Comparison of ENCODE assay signal across 8 cellular contexts in the genomic region with DNA sequence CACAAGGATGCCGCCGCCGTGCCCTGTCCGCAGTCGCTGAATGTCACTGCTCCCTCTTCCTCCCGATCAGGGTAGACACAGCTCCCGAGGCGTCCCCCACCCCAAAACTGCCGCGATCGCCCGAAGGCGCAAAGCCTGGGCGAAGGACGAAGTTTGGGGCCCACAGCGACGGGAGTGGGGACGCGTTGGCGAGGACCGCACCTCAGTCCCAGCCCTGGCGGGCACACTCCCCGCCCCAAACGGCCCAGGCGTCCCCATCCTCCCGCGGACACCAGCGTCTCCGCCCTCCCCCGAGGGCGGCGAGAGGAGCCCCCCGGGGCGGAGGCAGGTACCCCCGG. TPM values are rescaled to one million over a fixed set of nuclear protein-coding genes. Genes with fewer than 3 reads are reported as not detected.
DNase-seq lines count a peak whose midpoint lies in the region; ATAC-seq, FAIRE-seq and TF ChIP-seq lines count a peak whose summit lies in the region.

No MANE protein-coding gene starts in this region.

- FAIRE-seq in frontal cortex (lab: Jason Lieb, UNC): no peak

- DNase-seq in AG09309 (ENCODE audit: low read depth) (no peak), T-helper 9 cell (no peak), frontal cortex (ENCODE audit: low spot score in 2 of 2) (no peak)
- peak; percentile 64 for DNase-seq in activated CD4-positive, alpha-beta T cell treated with anti-CD3 and anti-CD28 coated beads for 36 hours
- peak in 1 of 3 experiments; percentile 34 for DNase-seq in effector memory CD8-positive, alpha-beta T cell
- peak; percentile 60 for DNase-seq in stimulated activated naive CD8-positive, alpha-beta T cell treated with anti-CD3 and anti-CD28 coated beads, Interleukin-15, Interleukin-2, amounts not matched to agents 100 U/mL and 50 U/mL, for 24 hours

- intact Hi-C loops in activated CD4-positive, alpha-beta T cell treated with anti-CD3 and anti-CD28 coated beads for 36 hours (cut with DNase I, micrococcal nuclease): loop anchor here (2.0 to 10.0 kb wide), 5 partner anchors 150 to 1198 kb away; partner anchors contain the start of genes ADK (in 1 of the 2) and AP3M1 (in 1 of the 2)

- H3K9me3 Mint-ChIP-seq in activated CD4-positive, alpha-beta T cell treated with anti-CD3 and anti-CD28 coated beads for 36 hours (ENCODE audit: low read depth): no peaks in the 10 kb centered on the region
- no peaks in the 10 kb centered on the region for H3K9me3 Mint-ChIP-seq in effector memory CD8-positive, alpha-beta T cell

- no peak overlapping the region for H3K9ac ChIP-seq in muscle layer of colon (ENCODE audit: low read length)

- H3K27me3 ChIP-seq in muscle layer of colon (ENCODE audit: control insufficient read depth in 1 of 2, insufficient read depth in 2 of 2, low read length in 2 of 2): no peaks in the 10 kb centered on the region

- H3K27me3 Mint-ChIP-seq in activated CD4-positive, alpha-beta T cell treated with anti-CD3 and anti-CD28 coated beads for 36 hours: no peaks in the 10 kb centered on the region
- no peaks in the 10 kb centered on the region for H3K27me3 Mint-ChIP-seq in effector memory CD8-positive, alpha-beta T cell

- H3K36me3 Mint-ChIP-seq in activated CD4-positive, alpha-beta T cell treated with anti-CD3 and anti-CD28 coated beads for 36 hours (ENCODE audit: low read depth): peaks cover 3% of the 10 kb centered on the region
- peaks cover 26% of the 10 kb centered on the region for H3K36me3 Mint-ChIP-seq in effector memory CD8-positive, alpha-beta T cell (ENCODE audit: insufficient read depth)

- TF ChIP-seq CTCF in AG09309 (IDR thresholded peaks at IDR 0.05; ENCODE audit: control insufficient read depth, insufficient read depth, low read depth, low read length, missing control alignments) (no peak), HEK293 (tag by site-specific recombination; IDR thresholded peaks at IDR 0.05) (no peak; the same call in 1 of the 2 replicates)

- H3K27ac ChIP-seq in HEK293 (ENCODE audit: extremely low read depth, low read depth, low read length) (peak overlapping the region; percentile 99), muscle layer of colon (ENCODE audit: low read depth, low read length) (peak overlapping the region; percentile 94)

- POLR2A ChIA-PET in HEK293 (lab: Yijun Ruan, JAX): interaction anchor here (0.6 kb wide), 1 partner anchor 140 kb away, joined by 4 read pairs; no protein-coding TSS in a partner anchor
- POLR2A ChIA-PET in activated CD4-positive, alpha-beta T cell treated with anti-CD3 and anti-CD28 coated beads for 36 hours (lab: Charles Lee): interaction anchor here (0.6 kb wide), 1 partner anchor 194 kb away, joined by 7 read pairs; no protein-coding TSS in a partner anchor

- H3K4me3 Mint-ChIP-seq in activated CD4-positive, alpha-beta T cell treated with anti-CD3 and anti-CD28 coated beads for 36 hours: peak overlapping the region; percentile 88
- H3K4me3 Mint-ChIP-seq in effector memory CD8-positive, alpha-beta T cell: peak overlapping the region; percentile 84 to 92

- no peak for ATAC-seq in activated CD4-positive, alpha-beta T cell treated with anti-CD3 and anti-CD28 coated beads for 36 hours
- ATAC-seq in effector memory CD8-positive, alpha-beta T cell (replicated peaks): no peak
- ATAC-seq in stimulated activated naive CD8-positive, alpha-beta T cell treated with anti-CD3 and anti-CD28 coated beads, Interleukin-15, Interleukin-2, amounts not matched to agents 100 U/mL and 50 U/mL, for 24 hours: no peak

- CTCF ChIA-PET in HEK293 (lab: Yijun Ruan, JAX): no interaction called here
- CTCF ChIA-PET in activated CD4-positive, alpha-beta T cell treated with anti-CD3 and anti-CD28 coated beads for 36 hours (lab: Charles Lee): interaction anchor here (0.5 kb wide), 1 partner anchor 519 kb away, joined by 3 read pairs; no protein-coding TSS in a partner anchor

- H3K4me1 Mint-ChIP-seq in activated CD4-positive, alpha-beta T cell treated with anti-CD3 and anti-CD28 coated beads for 36 hours: peaks cover 59% of the 10 kb centered on the region
- H3K4me1 Mint-ChIP-seq in effector memory CD8-positive, alpha-beta T cell (ENCODE audit: low read depth in 2 of 2): peaks cover 30 to 32% of the 10 kb centered on the region in 2 donors

- peaks cover 29% of the 10 kb centered on the region for H3K4me1 ChIP-seq in HEK293 (ENCODE audit: control insufficient read depth, insufficient read depth, low read length)
- H3K4me1 ChIP-seq in muscle layer of colon (ENCODE audit: insufficient read depth, low read length): peaks cover 40% of the 10 kb centered on the region

- H3K4me3 ChIP-seq in AG09309 (ENCODE audit: control insufficient read depth, low read depth, low read length) (peak overlapping the region; percentile 51), HEK293 (ENCODE audit: low read depth, low read length) (peak overlapping the region; percentile 71), muscle layer of colon (ENCODE audit: low read depth in 1 of 2, low read length in 2 of 2) (peak overlapping the region; percentile 40 to 77)

- peak overlapping the region; percentile 91 for H3K27ac Mint-ChIP-seq in activated CD4-positive, alpha-beta T cell treated with anti-CD3 and anti-CD28 coated beads for 36 hours
- peak overlapping the region in 1 of 2 donors; percentile 88 for H3K27ac Mint-ChIP-seq in effector memory CD8-positive, alpha-beta T cell

- H3K9me3 ChIP-seq in HEK293 (ENCODE audit: control insufficient read depth, insufficient read depth, low read depth, low read length) (no peaks in the 10 kb centered on the region), muscle layer of colon (ENCODE audit: low read length) (no peaks in the 10 kb centered on the region)

- H3K36me3 ChIP-seq in HEK293 (ENCODE audit: control insufficient read depth in 2 of 2, insufficient read depth in 1 of 2, low read length in 2 of 2) (peaks cover 0 to under 1% of the 10 kb centered on the region in 2 experiments; a peak in 1 of 3 replicates), muscle layer of colon (ENCODE audit: insufficient read depth, low read length) (no peaks in the 10 kb centered on the region)

TF ChIP-seq in HEK293, 187 proteins besides CTCF, POLR2A, EP300 and RAD21 (continues in another document):
- 0 out of 2 replicates have a peak, but pooled peaks have one; percentile 0 for TF ChIP-seq ZNF394 (tag by site-specific recombination; IDR thresholded peaks at IDR 0.05; ENCODE audit: borderline replicate concordance)
- TF ChIP-seq ZSCAN4 (tag by site-specific recombination; IDR thresholded peaks at IDR 0.05): no peak
- TF ChIP-seq ZNF843 (tag by site-specific recombination; IDR thresholded peaks at IDR 0.05): 0 out of 2 replicates have a peak, but pooled peaks have one; percentile 29
- peak; percentile 63 for TF ChIP-seq GLIS1 (tag by site-specific recombination; IDR thresholded peaks at IDR 0.05)
- TF ChIP-seq, protein P1, sequence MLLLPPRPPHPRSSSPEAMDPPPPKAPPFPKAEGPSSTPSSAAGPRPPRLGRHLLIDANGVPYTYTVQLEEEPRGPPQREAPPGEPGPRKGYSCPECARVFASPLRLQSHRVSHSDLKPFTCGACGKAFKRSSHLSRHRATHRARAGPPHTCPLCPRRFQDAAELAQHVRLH (tag by site-specific recombination; IDR thresholded peaks at IDR 0.05): no peak
- peak; percentile 92 for TF ChIP-seq KLF1 (tag by site-specific recombination; IDR thresholded peaks at IDR 0.05)
- TF ChIP-seq, protein P2, sequence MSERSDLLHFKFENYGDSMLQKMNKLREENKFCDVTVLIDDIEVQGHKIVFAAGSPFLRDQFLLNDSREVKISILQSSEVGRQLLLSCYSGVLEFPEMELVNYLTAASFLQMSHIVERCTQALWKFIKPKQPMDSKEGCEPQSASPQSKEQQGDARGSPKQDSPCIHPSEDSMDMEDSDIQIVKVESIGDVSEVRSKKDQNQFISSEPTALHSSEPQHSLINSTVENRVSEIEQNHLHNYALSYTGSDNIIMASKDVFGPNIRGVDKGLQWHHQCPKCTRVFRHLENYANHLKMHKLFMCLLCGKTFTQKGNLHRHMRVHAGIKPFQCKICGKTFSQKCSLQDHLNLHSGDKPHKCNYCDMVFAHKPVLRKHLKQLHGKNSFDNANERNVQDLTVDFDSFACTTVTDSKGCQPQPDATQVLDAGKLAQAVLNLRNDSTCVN (tag by site-specific recombination; optimal IDR thresholded peaks at IDR 0.05): peak; percentile 47
- TF ChIP-seq REPIN1 (tag by site-specific recombination; IDR thresholded peaks at IDR 0.05; ENCODE audit: low read depth): no peak
- peak; percentile 51 for TF ChIP-seq SP3 (tag by site-specific recombination; IDR thresholded peaks at IDR 0.05)
- TF ChIP-seq ZNF677 (tag by site-specific recombination; IDR thresholded peaks at IDR 0.05): no peak
- TF ChIP-seq, protein P3, sequence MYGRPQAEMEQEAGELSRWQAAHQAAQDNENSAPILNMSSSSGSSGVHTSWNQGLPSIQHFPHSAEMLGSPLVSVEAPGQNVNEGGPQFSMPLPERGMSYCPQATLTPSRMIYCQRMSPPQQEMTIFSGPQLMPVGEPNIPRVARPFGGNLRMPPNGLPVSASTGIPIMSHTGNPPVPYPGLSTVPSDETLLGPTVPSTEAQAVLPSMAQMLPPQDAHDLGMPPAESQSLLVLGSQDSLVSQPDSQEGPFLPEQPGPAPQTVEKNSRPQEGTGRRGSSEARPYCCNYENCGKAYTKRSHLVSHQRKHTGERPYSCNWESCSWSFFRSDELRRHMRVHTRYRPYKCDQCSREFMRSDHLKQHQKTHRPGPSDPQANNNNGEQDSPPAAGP (tag by site-specific recombination; IDR thresholded peaks at IDR 0.05): peak; percentile 75
- TF ChIP-seq ZNF223 (tag by site-specific recombination; IDR thresholded peaks at IDR 0.05): no peak
- no peak for TF ChIP-seq ZNF624 (tag by site-specific recombination; IDR thresholded peaks at IDR 0.05)
- TF ChIP-seq ZNF530 (tag by site-specific recombination; IDR thresholded peaks at IDR 0.05; ENCODE audit: low read depth): no peak
- 0 out of 2 replicates have a peak, but pooled peaks have one; percentile 92 for TF ChIP-seq ZBTB7A (tag by site-specific recombination; IDR thresholded peaks at IDR 0.05; ENCODE audit: low read depth)
- no peak for TF ChIP-seq SCRT1 (tag by site-specific recombination; IDR thresholded peaks at IDR 0.05; ENCODE audit: borderline replicate concordance)
- peak; percentile 94 for TF ChIP-seq ZBTB8A (tag by site-specific recombination; IDR thresholded peaks at IDR 0.05)
- TF ChIP-seq MEIS1 (CRISPR knock-in tag; IDR thresholded peaks at IDR 0.05; ENCODE audit: borderline replicate concordance): no peak

RNA-seq across cellular contexts. Expression of gene KAT6B, which starts 1.4 kb away (rescaled TPM):
- total RNA-seq in activated CD4-positive, alpha-beta T cell treated with anti-CD3 and anti-CD28 coated beads for 36 hours: 10 to 100 TPM; 20.0 to 20.9 TPM
- total RNA-seq in frontal cortex: 189 TPM

Comparison
In these comparisons a context has a peak if more than half of its experiments do, and no peak if none do; other contexts are left out.
1. DNase-seq: peak in activated CD4-positive, alpha-beta T cell treated with anti-CD3 and anti-CD28 coated beads for 36 hours (single experiment) and stimulated activated naive CD8-positive, alpha-beta T cell treated with anti-CD3 and anti-CD28 coated beads, Interleukin-15, Interleukin-2, amounts not matched to agents 100 U/mL and 50 U/mL, for 24 hours (single experiment); none in AG09309 (single experiment), T-helper 9 cell (single experiment) and frontal cortex (0 of 2).
2. Peak in every context shown above with its lines, with median percentiles within 50 percentile points of each other: H3K4me3 ChIP-seq.